In genomic region chr17:49656247-49656646, GRCh38 we compare ENCODE assay signal across 17 cellular contexts.
"Had no signal": no experiment of that assay in that cellular context is flagged by ENCODE, and none has a peak within 500 bp of the region (broad histone marks: within the 10 kb centered on the region; RNA-seq: fewer than 3 reads in every experiment).

No MANE protein-coding gene starts in this region.

- ATAC-seq: activated CD4-positive, CD25-positive, alpha-beta regulatory T cell treated with anti-CD3 and anti-CD28 coated beads, Interleukin-2, amount 50 U/mL, for 24 hours; foreskin keratinocyte; lower lobe of right lung; stimulated activated memory B cell treated with anti-CD40 and anti-IgM and Interleukin-4, amounts not matched to agents 10 μg/mL and 1 μg/mL and 100 μg/mL, for 72 hours had no signal

- H3K4me3 Mint-ChIP-seq: mesothelial cell of epicardium; nephron progenitor cell; stimulated activated memory B cell treated with anti-CD40 and anti-IgM and Interleukin-4, amounts not matched to agents 10 μg/mL and 1 μg/mL and 100 μg/mL, for 72 hours had no signal

- H3K27ac Mint-ChIP-seq: mesothelial cell of epicardium; nephron progenitor cell; stimulated activated memory B cell treated with anti-CD40 and anti-IgM and Interleukin-4, amounts not matched to agents 10 μg/mL and 1 μg/mL and 100 μg/mL, for 72 hours had no signal

- DNase-seq: activated CD4-positive, alpha-beta T cell treated with anti-CD3 and anti-CD28 coated beads, Interleukin-2, amount 50 U/mL, for 1 hour; activated CD8-positive, alpha-beta memory T cell treated with anti-CD3 and anti-CD28 coated beads for 24 hours; activated naive CD4-positive, alpha-beta T cell; caudate nucleus; colonic mucosa; foreskin keratinocyte; kidney glomerular epithelial cell; lower lobe of right lung; nephron progenitor cell; occipital lobe; stimulated activated CD4-positive, alpha-beta T cell treated with anti-CD3 and anti-CD28 coated beads, Interleukin-12 subunit alpha, Interleukin-12 subunit beta, amount 100 ng/mL, for 4 hours; T-helper 9 cell; thyroid gland; uterus had no signal

- H3K9me3 Mint-ChIP-seq: mesothelial cell of epicardium; nephron progenitor cell; stimulated activated memory B cell treated with anti-CD40 and anti-IgM and Interleukin-4, amounts not matched to agents 10 μg/mL and 1 μg/mL and 100 μg/mL, for 72 hours had no signal

- H3K27me3 Mint-ChIP-seq: stimulated activated memory B cell treated with anti-CD40 and anti-IgM and Interleukin-4, amounts not matched to agents 10 μg/mL and 1 μg/mL and 100 μg/mL, for 72 hours had no signal

- H3K4me1 Mint-ChIP-seq: mesothelial cell of epicardium, nephron progenitor cell had no signal
